Comparison of ENCODE assay signal across 7 cellular contexts in the genomic region with DNA sequence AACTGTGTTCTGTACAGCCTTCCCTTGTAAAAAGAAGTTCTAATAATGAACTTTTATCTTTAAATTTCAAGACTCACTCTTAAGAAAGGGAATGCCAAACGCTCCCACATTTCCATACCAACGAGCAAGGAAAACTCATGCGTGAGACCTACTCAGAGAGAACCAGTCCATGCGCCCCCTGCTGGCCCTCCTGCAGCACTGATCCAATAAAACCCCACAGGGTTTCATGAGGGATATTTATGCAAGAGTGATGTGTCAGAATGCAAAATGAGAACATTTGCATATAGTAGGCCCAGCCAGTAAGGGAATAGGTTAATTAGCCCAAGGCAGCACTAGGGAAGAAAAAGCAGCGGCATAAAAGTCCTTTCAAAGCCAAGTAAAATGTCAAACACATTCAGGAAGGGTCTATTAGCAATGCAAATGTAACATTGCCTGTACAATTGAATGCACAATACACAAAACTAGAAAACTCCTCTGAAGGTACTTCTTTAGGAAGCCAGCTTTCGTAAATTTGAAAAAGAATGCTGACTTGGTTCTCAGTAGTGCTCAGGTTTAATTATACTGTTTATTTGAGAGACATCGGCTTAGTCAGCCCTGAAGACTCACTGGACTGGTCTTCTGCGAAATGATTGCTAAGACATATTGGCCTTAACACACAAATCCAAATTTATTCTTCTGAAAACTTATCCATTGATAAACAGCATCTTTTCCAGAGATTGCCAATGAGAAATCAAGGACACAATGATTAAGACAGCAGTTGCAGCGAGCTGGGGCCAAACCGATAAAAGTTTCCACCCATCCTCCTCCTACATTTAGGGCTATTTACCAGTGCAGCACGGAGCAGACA.
DNase-seq lines count a peak whose midpoint lies in the region; ATAC-seq and TF ChIP-seq lines count a peak whose summit lies in the region.

No MANE protein-coding gene starts in this region.

- peak; percentile 24 for DNase-seq in NCI-H2171 (lab: John Stamatoyannopoulos, UW)
- peak; percentile 36 for DNase-seq in activated CD4-positive, alpha-beta T cell treated with anti-CD3 and anti-CD28 coated beads for 1 hour
- DNase-seq in right lobe of liver: peak; percentile 61 to 68 (median 67)
- DNase-seq in stimulated activated CD4-positive, alpha-beta T cell treated with anti-CD3 and anti-CD28 coated beads, TNF-alpha, amount 100 ng/mL, for 1 hour (ENCODE audit: low read depth in 3 of 3, low spot score in 1 of 3): peak; percentile 18 to 53 (median 30)

- TF ChIP-seq CTCF in GM12875 (IDR thresholded peaks at IDR 0.05; ENCODE audit: borderline replicate concordance, insufficient read depth, low read depth, low read length) (peak; percentile 82), right lobe of liver (IDR thresholded peaks at IDR 0.05) (peak; percentile 75 to 88 (median 84))

- H3K9me3 ChIP-seq in right lobe of liver: no peaks in the 10 kb centered on the region

- peaks cover 0 to 6% (median 0%) of the 10 kb centered on the region in 4 donors for H3K36me3 ChIP-seq in right lobe of liver

- 29% methylated on average over 11 of the region's 11 CpGs for WGBS in right lobe of liver (ENCODE audit: insufficient coverage, low coverage, low lambda C conversion rate, missing lambda C conversion rate)

- H3K27me3 ChIP-seq in right lobe of liver: no peaks in the 10 kb centered on the region

- no peak for TF ChIP-seq POLR2A in right lobe of liver (IDR thresholded peaks at IDR 0.05)

- peaks cover 0 to 15% (median 3%) of the 10 kb centered on the region in 4 donors for H3K4me1 ChIP-seq in right lobe of liver

- ATAC-seq in HG02884 (IDR thresholded peaks at IDR 0.05; ENCODE audit: unreplicated experiment) (peak; percentile 44), right lobe of liver (peak; percentile 70 to 78 (median 70))

- H3K27ac ChIP-seq in cingulate gyrus (ENCODE audit: low read depth, low read length) (peak overlapping the region; percentile 41), right lobe of liver (no peak overlapping the region)

- H3K4me3 ChIP-seq in GM12875 (ENCODE audit: low read depth, low read length) (no peak overlapping the region), right lobe of liver (no peak overlapping the region)

- intact Hi-C loops in right lobe of liver (cut with DNase I): loop anchor here in 1 of 2 donors (10.0 kb wide), 1 partner anchor 73 kb away; no protein-coding TSS in a partner anchor
